8 cellular contexts compared by ENCODE assay signal in the genomic region with DNA sequence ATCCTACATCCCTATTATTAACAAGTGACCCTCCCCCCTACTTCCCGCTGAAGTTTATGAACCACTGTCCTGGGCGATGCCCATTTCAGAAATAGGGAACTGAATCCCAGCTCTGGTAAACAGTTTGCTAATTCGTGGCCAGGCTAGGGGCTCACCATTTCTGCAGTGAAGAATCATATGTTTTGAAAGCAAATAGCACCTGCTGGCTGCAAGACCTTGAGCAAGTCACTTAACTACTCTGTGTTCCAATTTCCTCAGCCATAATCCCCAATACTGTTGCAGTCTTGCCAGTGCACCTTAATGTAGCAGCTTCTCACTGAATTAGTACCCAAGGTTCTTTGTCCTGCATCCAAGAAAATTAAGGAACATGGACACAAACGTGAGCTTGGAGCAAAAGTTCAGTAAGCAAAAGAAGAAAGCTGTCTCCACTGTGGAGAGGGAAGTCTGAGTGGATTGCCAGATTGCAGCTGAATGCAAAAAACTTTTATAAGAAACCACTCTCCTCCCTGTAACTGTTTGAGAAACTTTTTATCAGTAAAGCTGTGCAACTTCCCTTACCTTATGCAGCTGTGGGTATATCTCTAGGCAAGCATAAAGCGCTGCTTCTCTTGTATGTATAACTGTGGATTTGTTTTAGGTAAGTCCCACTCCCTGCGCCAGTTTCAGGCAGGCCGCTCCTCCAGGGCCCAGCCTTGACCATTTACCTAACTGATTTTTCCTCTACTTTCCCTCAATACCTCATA. TPM values are rescaled to one million over a fixed set of nuclear protein-coding genes. Genes with fewer than 3 reads are reported as not detected.
A peak's percentile ranks its signal among the peaks of the same experiment; 100 is the strongest.
DNase-seq lines count a peak whose midpoint lies in the region; ATAC-seq and TF ChIP-seq lines count a peak whose summit lies in the region.

No MANE protein-coding gene starts in this region.

- no peak overlapping the region for H3K9ac ChIP-seq in mammary epithelial cell (ENCODE audit: insufficient read depth, low read length)

- 86% methylated on average over 7 of the region's 7 CpGs for WGBS in mammary epithelial cell (ENCODE audit: low coverage, missing lambda C conversion rate)

- H4K20me1 ChIP-seq in mammary epithelial cell (ENCODE audit: insufficient read depth, low read length), result no peaks in the 10 kb centered on the region

- DNase-seq in CD4-positive, alpha-beta T cell, result no peak
- DNase-seq in mammary epithelial cell, result no peak
- no peak for DNase-seq in brain microvascular endothelial cell
- DNase-seq in chondrocyte (ENCODE audit: low spot score), result no peak
- DNase-seq in NCI-H226, result no peak

- no peaks in the 10 kb centered on the region for H3K27me3 ChIP-seq in CD4-positive, alpha-beta T cell (ENCODE audit: control insufficient read depth, insufficient read depth, low read length)
- H3K27me3 ChIP-seq in mammary epithelial cell (ENCODE audit: insufficient read depth, low read length) (no peaks in the 10 kb centered on the region), neutrophil (no peaks in the 10 kb centered on the region), brain microvascular endothelial cell (replicated peaks) (no peaks in the 10 kb centered on the region)

- dilution Hi-C loops in mammary epithelial cell (cut with HindIII; ENCODE audit: low sequenced_read_pairs), result no loop called here

- POLR2A ChIA-PET in CD4-positive, alpha-beta T cell (lab: Charles Lee), result interaction anchor here (0.6 to 3.8 kb wide), 9 partner anchors 18 to 163 kb away, joined by 3 to 61 read pairs (median 3); a partner anchor contains a TSS

- peak overlapping the region; percentile 59 for H3K27ac ChIP-seq in CD4-positive, alpha-beta T cell (ENCODE audit: low read depth, low read length)
- no peak overlapping the region for H3K27ac ChIP-seq in mammary epithelial cell (ENCODE audit: insufficient read depth, low read depth, low read length)
- H3K27ac ChIP-seq in neutrophil, result peak overlapping the region; percentile 34
- H3K27ac ChIP-seq in brain microvascular endothelial cell, result no peak overlapping the region

- H3K27ac Mint-ChIP-seq in CD4-positive, alpha-beta T cell, result peak overlapping the region; percentile 82
- H3K27ac Mint-ChIP-seq in chondrocyte (ENCODE audit: unreplicated experiment), result no peak overlapping the region

- H3K9me3 Mint-ChIP-seq in CD4-positive, alpha-beta T cell, result no peaks in the 10 kb centered on the region
- H3K9me3 Mint-ChIP-seq in chondrocyte (ENCODE audit: low read depth), result peaks cover 8% of the 10 kb centered on the region

- CTCF ChIA-PET in CD4-positive, alpha-beta T cell (lab: Charles Lee), result interaction anchor here (1.0 to 2.5 kb wide), 2 partner anchors 71 to 85 kb away, joined by 3 to 7 read pairs; a partner anchor contains a TSS
- CTCF ChIA-PET in mammary epithelial cell (lab: Charles Lee; ENCODE audit: low non-redundant PET), result no interaction called here

- peak overlapping the region; percentile 87 for H3K4me3 Mint-ChIP-seq in CD4-positive, alpha-beta T cell
- H3K4me3 Mint-ChIP-seq in chondrocyte (ENCODE audit: unreplicated experiment), result no peak overlapping the region

- no peaks in the 10 kb centered on the region for H3K9me3 ChIP-seq in CD4-positive, alpha-beta T cell (ENCODE audit: control insufficient read depth, low read length)
- H3K9me3 ChIP-seq in mammary epithelial cell (replicated peaks; ENCODE audit: insufficient read depth, low read length) (no peaks in the 10 kb centered on the region), neutrophil (no peaks in the 10 kb centered on the region)

- in situ Hi-C loops in mammary epithelial cell (cut with MboI; ENCODE audit: low sequenced_read_pairs in 2 of 2) (loop anchor here in 1 of 2 donors (10.0 kb wide), 1 partner anchor 77 kb away; no protein-coding TSS in a partner anchor), brain microvascular endothelial cell (cut with HindIII; ENCODE audit: low pct_ligation_motif_present, low sequenced_read_pairs) (no loop called here)

- peak overlapping the region in 1 of 3 experiments; percentile 47 for H3K4me3 ChIP-seq in mammary epithelial cell (replicated peaks in 1 of 3; ENCODE audit: insufficient read depth in 1 of 3, low read depth in 2 of 3, low read length in 3 of 3)
- peak overlapping the region; percentile 8 to 39 for H3K4me3 ChIP-seq in neutrophil (ENCODE audit: low read depth in 1 of 2, low read length in 1 of 2)
- no peak overlapping the region for H3K4me3 ChIP-seq in brain microvascular endothelial cell (ENCODE audit: low read depth, low read length)

- H3K4me1 ChIP-seq in mammary epithelial cell (ENCODE audit: insufficient read depth, low read length) (peaks cover 4% of the 10 kb centered on the region), neutrophil (ENCODE audit: control insufficient read depth in 1 of 2, insufficient read depth in 1 of 2, low read depth in 1 of 2, low read length in 1 of 2) (peaks cover 5 to 17% of the 10 kb centered on the region in 2 experiments)

- no peak for TF ChIP-seq CTCF in CD4-positive, alpha-beta T cell (IDR thresholded peaks at IDR 0.05)
- no peak for TF ChIP-seq CTCF in mammary epithelial cell (conservative IDR thresholded peaks at IDR 0.05 in 1 of 2, IDR thresholded peaks at IDR 0.05 in 1 of 2; ENCODE audit: extremely low read depth in 1 of 2, insufficient read depth in 1 of 2, low read depth in 1 of 2, low read length in 2 of 2)
- no peak for TF ChIP-seq CTCF in neutrophil (IDR thresholded peaks at IDR 0.05)
- no peak for TF ChIP-seq CTCF in brain microvascular endothelial cell (IDR thresholded peaks at IDR 0.05; ENCODE audit: low read depth, low read length, missing control alignments)
- no peak for TF ChIP-seq CTCF in chondrocyte (IDR thresholded peaks at IDR 0.05)

- no peaks in the 10 kb centered on the region for H3K27me3 Mint-ChIP-seq in CD4-positive, alpha-beta T cell
- peaks cover 23% of the 10 kb centered on the region for H3K27me3 Mint-ChIP-seq in chondrocyte (ENCODE audit: low read depth)

- H3K4me2 ChIP-seq in mammary epithelial cell (ENCODE audit: insufficient read depth, low read depth, low read length), result peak overlapping the region; percentile 56

- no peak for ATAC-seq in CD4-positive, alpha-beta T cell (ENCODE audit: poor library complexity)
- ATAC-seq in GM19455 (IDR thresholded peaks at IDR 0.05; ENCODE audit: unreplicated experiment) (peak; percentile 57), HG03469 (IDR thresholded peaks at IDR 0.05; ENCODE audit: unreplicated experiment) (peak; percentile 31)

- H3K79me2 ChIP-seq in mammary epithelial cell (ENCODE audit: insufficient read depth, low read length), result no peaks in the 10 kb centered on the region

- peak overlapping the region; percentile 89 for H2AFZ ChIP-seq in mammary epithelial cell (ENCODE audit: low read depth, low read length)

- no TSS peak for BruUV-seq in mammary epithelial cell (replicated peaks; lab: Mats Ljungman, UMichigan)

- H3K36me3 ChIP-seq in mammary epithelial cell (ENCODE audit: insufficient read depth, low read length), result no peaks in the 10 kb centered on the region
- no peaks in the 10 kb centered on the region for H3K36me3 ChIP-seq in neutrophil
- no peaks in the 10 kb centered on the region for H3K36me3 ChIP-seq in brain microvascular endothelial cell (replicated peaks)

- peaks cover 40% of the 10 kb centered on the region for H3K36me3 Mint-ChIP-seq in CD4-positive, alpha-beta T cell (ENCODE audit: low read depth)
- H3K36me3 Mint-ChIP-seq in chondrocyte (ENCODE audit: low read depth), result no peaks in the 10 kb centered on the region

- H3K4me1 Mint-ChIP-seq in CD4-positive, alpha-beta T cell (ENCODE audit: low read depth), result peaks cover 87% of the 10 kb centered on the region
- H3K4me1 Mint-ChIP-seq in chondrocyte (ENCODE audit: low read depth), result peaks cover 18% of the 10 kb centered on the region

- intact Hi-C loops in CD4-positive, alpha-beta T cell (cut with DNase I, micrococcal nuclease), result loop anchor here in 1 of 2 experiments (5.0 kb wide), 1 partner anchor 75 kb away; no protein-coding TSS in a partner anchor
- intact Hi-C loops in mammary epithelial cell (cut with micrococcal nuclease), result loop anchor here (2.0 kb wide), 1 partner anchor 29 kb away; no protein-coding TSS in a partner anchor

RNA-seq across cellular contexts. Expression of a gene that starts 0.8 kb away (rescaled TPM):
- total RNA-seq in CD4-positive, alpha-beta T cell, result 1 to 10 TPM; 2.6 to 3.4 TPM
- 1 to 10 TPM; 4.0 to 4.2 TPM for total RNA-seq in mammary epithelial cell
- 5.8 TPM for polyA plus RNA-seq in mammary epithelial cell
- polyA minus RNA-seq in mammary epithelial cell, result not detected
- total RNA-seq in chondrocyte, result not detected in 3 replicates

RNA-seq across cellular contexts. Expression of a gene that starts 30.7 kb away (rescaled TPM):
- 10 to 100 TPM; 13.9 to 14.5 TPM for total RNA-seq in CD4-positive, alpha-beta T cell
- total RNA-seq in mammary epithelial cell, result 10 to 100 TPM in 1 of 2 donors, 1 to 10 TPM in 1; 3.3 to 23.9 TPM
- polyA plus RNA-seq in mammary epithelial cell, result 32.7 TPM
- 197 TPM for polyA minus RNA-seq in mammary epithelial cell
- total RNA-seq in chondrocyte, result 0.46 to 0.55 TPM in 2 of 3 replicates, not detected in the other

Comparison
In these comparisons a context has a peak if more than half of its experiments do, and no peak if none do; other contexts are left out.
1. H3K27ac ChIP-seq: peak in CD4-positive, alpha-beta T cell (single experiment) and neutrophil (single experiment); none in mammary epithelial cell (single experiment) and brain microvascular endothelial cell (single experiment).